3 cellular contexts compared by ENCODE assay signal in genomic region chr1:31423418-31423947, GRCh38.
TF ChIP-seq lines count a peak whose summit lies in the region.

No MANE protein-coding gene starts in this region.

TF ChIP-seq in HCT116, 20 proteins besides CTCF, POLR2A, EP300 and RAD21 (continues in another document):
- no peak for TF ChIP-seq SRF (IDR thresholded peaks at IDR 0.05; ENCODE audit: low read depth)
- TF ChIP-seq JUND (IDR thresholded peaks at IDR 0.05), result no peak
- TF ChIP-seq ATF3 (IDR thresholded peaks at IDR 0.05), result no peak
- no peak for TF ChIP-seq SIN3A (IDR thresholded peaks at IDR 0.05; ENCODE audit: low read depth)
- TF ChIP-seq CBX3 (IDR thresholded peaks at IDR 0.05; ENCODE audit: low read depth), result no peak
- no peak for TF ChIP-seq ELF1 (IDR thresholded peaks at IDR 0.05; ENCODE audit: borderline replicate concordance, low read depth)
- no peak for TF ChIP-seq ZBTB33 (IDR thresholded peaks at IDR 0.05; ENCODE audit: extremely low read depth, insufficient replicate concordance, low read length)
- TF ChIP-seq CEBPB (IDR thresholded peaks at IDR 0.05; ENCODE audit: low read depth), result no peak
- no peak for TF ChIP-seq TCF7L2 (IDR thresholded peaks at IDR 0.05; ENCODE audit: borderline replicate concordance, extremely low read depth, insufficient read depth, insufficient read length)
- no peak for TF ChIP-seq SP1 (IDR thresholded peaks at IDR 0.05; ENCODE audit: low read depth)
- no peak for TF ChIP-seq MAX (IDR thresholded peaks at IDR 0.05)
- TF ChIP-seq EZH2 (IDR thresholded peaks at IDR 0.05), result no peak
- TF ChIP-seq ZNF274 (IDR thresholded peaks at IDR 0.05; ENCODE audit: low read depth, low read length), result no peak
- no peak for TF ChIP-seq REST (IDR thresholded peaks at IDR 0.05; ENCODE audit: low read depth)
- TF ChIP-seq EZH2phosphoT487 (IDR thresholded peaks at IDR 0.05; ENCODE audit: borderline replicate concordance), result no peak
- no peak for TF ChIP-seq FOSL1 (IDR thresholded peaks at IDR 0.05; ENCODE audit: low read depth)
- no peak for TF ChIP-seq YY1 (IDR thresholded peaks at IDR 0.05; ENCODE audit: extremely low read depth, insufficient replicate concordance, low read depth, low read length)

TF ChIP-seq in IMR-90, 13 proteins besides CTCF, POLR2A, EP300 and RAD21:
- TF ChIP-seq MAFK (IDR thresholded peaks at IDR 0.05; ENCODE audit: low read depth, low read length) (no peak), MXI1 (IDR thresholded peaks at IDR 0.05; ENCODE audit: borderline replicate concordance, low read depth, low read length) (no peak), NFE2L2 (IDR thresholded peaks at IDR 0.05; ENCODE audit: low read depth, low read length) (no peak), CEBPB (IDR thresholded peaks at IDR 0.05; ENCODE audit: low read depth, low read length) (no peak), CHD1 (IDR thresholded peaks at IDR 0.05; ENCODE audit: low read depth, low read length) (no peak)

TF ChIP-seq in SK-N-SH treated with all-trans-retinoic acid at 6 μM for 48 hours, 23 proteins besides CTCF, POLR2A, EP300 and RAD21:
- TF ChIP-seq TSHZ2 (CRISPR knock-in tag; IDR thresholded peaks at IDR 0.05) (no peak), PPARA (CRISPR knock-in tag; IDR thresholded peaks at IDR 0.05; ENCODE audit: borderline replicate concordance) (no peak), CSRNP3 (CRISPR knock-in tag; IDR thresholded peaks at IDR 0.05) (no peak), TCF4 (CRISPR knock-in tag; IDR thresholded peaks at IDR 0.05; ENCODE audit: borderline replicate concordance) (no peak), ZFP30 (CRISPR knock-in tag; IDR thresholded peaks at IDR 0.05) (no peak), CREB5 (CRISPR knock-in tag; IDR thresholded peaks at IDR 0.05; ENCODE audit: low read depth) (no peak), ARNTL (CRISPR knock-in tag; IDR thresholded peaks at IDR 0.05; ENCODE audit: borderline replicate concordance, low read depth) (no peak), ZFP3 (CRISPR knock-in tag; IDR thresholded peaks at IDR 0.05) (no peak), POU6F1 (CRISPR knock-in tag; IDR thresholded peaks at IDR 0.05; ENCODE audit: borderline replicate concordance, low read depth) (no peak), GLIS3 (CRISPR knock-in tag; IDR thresholded peaks at IDR 0.05) (no peak), ISL1 (CRISPR knock-in tag; IDR thresholded peaks at IDR 0.05) (no peak), ESRRG (CRISPR knock-in tag; IDR thresholded peaks at IDR 0.05) (no peak), BACH2 (CRISPR knock-in tag; IDR thresholded peaks at IDR 0.05; ENCODE audit: borderline replicate concordance) (no peak), TOX (CRISPR knock-in tag; IDR thresholded peaks at IDR 0.05; ENCODE audit: borderline replicate concordance) (no peak), RARB (CRISPR knock-in tag; IDR thresholded peaks at IDR 0.05) (no peak), ZC3H10 (CRISPR knock-in tag; IDR thresholded peaks at IDR 0.05) (no peak), OSR1 (CRISPR knock-in tag; IDR thresholded peaks at IDR 0.05) (no peak), CSDC2 (CRISPR knock-in tag; IDR thresholded peaks at IDR 0.05) (no peak), ZNF8 (CRISPR knock-in tag; IDR thresholded peaks at IDR 0.05) (no peak), ZNF70 (CRISPR knock-in tag; IDR thresholded peaks at IDR 0.05) (no peak)
TF ChIP-seq in SK-N-SH treated with all-trans-retinoic acid at 6 μM for 48 hours: peak in this region for 0.
